1 cellular context compared by ENCODE assay signal in genomic region chr14:101361044-101361443, GRCh38.
TF ChIP-seq lines count a peak whose summit lies in the region.

No MANE protein-coding gene starts in this region.

TF ChIP-seq in K562, 482 proteins besides CTCF, POLR2A, EP300 and RAD21 (continued from another document):
- TF ChIP-seq CEBPB (tag; IDR thresholded peaks at IDR 0.05) (peak; percentile 35), SMC3 (conservative IDR thresholded peaks at IDR 0.05; ENCODE audit: insufficient read depth, low read depth, low read length) (no peak), STAT5B (CRISPR knock-in tag; IDR thresholded peaks at IDR 0.05) (no peak), ELK1 (CRISPR knock-in tag; IDR thresholded peaks at IDR 0.05) (no peak), ZNF316 (IDR thresholded peaks at IDR 0.05) (0 out of 2 replicates have a peak, but pooled peaks have one; percentile 22), ZNF444 (CRISPR knock-in tag; IDR thresholded peaks at IDR 0.05) (no peak), CEBPG (CRISPR knock-in tag; IDR thresholded peaks at IDR 0.05) (no peak), CEBPG (tag; conservative IDR thresholded peaks at IDR 0.05 in 1 of 2, IDR thresholded peaks at IDR 0.05 in 1 of 2) (0 out of 4 replicates have a peak, but pooled peaks of 1 of the 2 experiments have one; percentile 19), TAF1 (IDR thresholded peaks at IDR 0.05; ENCODE audit: control insufficient read depth, extremely low read depth, insufficient read depth, low read length, severe bottlenecking) (no peak), MEF2D (tag; conservative IDR thresholded peaks at IDR 0.05; ENCODE audit: low read depth) (no peak)
